Comparison of ENCODE assay signal across 9 cellular contexts in genomic region chr9:134134949-134135342, GRCh38. TPM values are rescaled to one million over a fixed set of nuclear protein-coding genes. Genes with fewer than 3 reads are reported as not detected.
DNase-seq lines count a peak whose midpoint lies in the region; ATAC-seq and TF ChIP-seq lines count a peak whose summit lies in the region.
"Had no signal": no experiment of that assay in that cellular context is flagged by ENCODE, and none has a peak within 500 bp of the region (broad histone marks: within the 10 kb centered on the region; RNA-seq: fewer than 3 reads in every experiment).

No MANE protein-coding gene starts in this region.

- ATAC-seq in activated T-cell treated with anti-CD3 and anti-CD28 coated beads, Interleukin-2, amount 50 U/mL, for 72 hours (replicated peaks in 1 of 2) = no peak

- no peak for TF ChIP-seq CTCF in stomach (IDR thresholded peaks at IDR 0.05)

- H3K9ac ChIP-seq in BLaER1 treated with 17β-estradiol and CSF1 and Interleukin-3, amounts not matched to agents 10 nM and 100 nM = peak overlapping the region; percentile 86 to 98 (median 95)

- H3K4me2 ChIP-seq in BLaER1 treated with 17β-estradiol and CSF1 and Interleukin-3, amounts not matched to agents 10 nM and 100 nM = peak overlapping the region; percentile 87 to 98 (median 96)

- peaks cover 18 to 39% (median 36%) of the 10 kb centered on the region in 11 experiments; a peak in 21 of 22 replicates for H4K20me1 ChIP-seq in BLaER1 treated with 17β-estradiol and CSF1 and Interleukin-3, amounts not matched to agents 10 nM and 100 nM

- DNase-seq in HAP-1 (ENCODE audit: low spot score in 2 of 2) = peak in 1 of 2 experiments; percentile 65
- DNase-seq in activated T-cell treated with anti-CD3 and anti-CD28 coated beads, Interleukin-2, amount 50 U/mL, for 72 hours = no peak
- no peak for DNase-seq in stomach
- no peak for DNase-seq in NCI-H1417 treated with DMSO at 0.1 percent for 48 hours (lab: John Stamatoyannopoulos, UW)
- no peak for DNase-seq in NCI-H1092 (lab: John Stamatoyannopoulos, UW)
- no peak for DNase-seq in MV-4-11 (lab: John Stamatoyannopoulos, UW)

- no peaks in the 10 kb centered on the region for H3K27me3 Mint-ChIP-seq in activated T-cell treated with anti-CD3 and anti-CD28 coated beads, Interleukin-2, amount 50 U/mL, for 72 hours (ENCODE audit: low read depth)

- intact Hi-C loops in stomach (cut with DNase I; ENCODE audit: low total_unique reads) = no loop called here

- no peaks in the 10 kb centered on the region for H3K9me3 Mint-ChIP-seq in activated T-cell treated with anti-CD3 and anti-CD28 coated beads, Interleukin-2, amount 50 U/mL, for 72 hours

- no peak for TF ChIP-seq EP300 in stomach (IDR thresholded peaks at IDR 0.05)

- H3K27ac ChIP-seq in BLaER1 treated with 17β-estradiol and CSF1 and Interleukin-3, amounts not matched to agents 10 nM and 100 nM = peak overlapping the region; percentile 71 to 93 (median 88)
- peak overlapping the region; percentile 92 to 98 (median 95) for H3K27ac ChIP-seq in stomach

- in situ Hi-C loops in HAP-1 (cut with MboI; ENCODE audit: low sequenced_read_pairs) = no loop called here

- peak overlapping the region; percentile 95 for H3K27ac Mint-ChIP-seq in activated T-cell treated with anti-CD3 and anti-CD28 coated beads, Interleukin-2, amount 50 U/mL, for 72 hours

- H3K36me3 Mint-ChIP-seq in activated T-cell treated with anti-CD3 and anti-CD28 coated beads, Interleukin-2, amount 50 U/mL, for 72 hours (ENCODE audit: insufficient read depth in 2 of 2) = peaks cover 1 to 10% of the 10 kb centered on the region in 2 donors

- H3K4me1 Mint-ChIP-seq in activated T-cell treated with anti-CD3 and anti-CD28 coated beads, Interleukin-2, amount 50 U/mL, for 72 hours (ENCODE audit: low read depth) = peaks cover 39% of the 10 kb centered on the region

- H3K4me3 ChIP-seq in BLaER1 treated with 17β-estradiol and CSF1 and Interleukin-3, amounts not matched to agents 10 nM and 100 nM = peak overlapping the region; percentile 92 to 100 (median 98)
- peak overlapping the region; percentile 81 for H3K4me3 ChIP-seq in HAP-1
- H3K4me3 ChIP-seq in iPS-18c (ENCODE audit: insufficient read depth, low read depth, low read length) = peak overlapping the region; percentile 81
- peak overlapping the region; percentile 85 to 99 (median 96) for H3K4me3 ChIP-seq in stomach

- H3K36me3 ChIP-seq in BLaER1 treated with 17β-estradiol and CSF1 and Interleukin-3, amounts not matched to agents 10 nM and 100 nM = peaks cover 6 to 29% (median 21%) of the 10 kb centered on the region in 11 experiments
- H3K36me3 ChIP-seq in HAP-1 (replicated peaks) = peaks cover 6% of the 10 kb centered on the region
- peaks cover 2 to 4% (median 4%) of the 10 kb centered on the region in 4 donors for H3K36me3 ChIP-seq in stomach

- WGBS in stomach, 5 donors = 6 to 19% (median 13%) methylated on average over 6 to 7 of the region's 7 CpGs

- no peaks in the 10 kb centered on the region for H3K27me3 ChIP-seq in BLaER1 treated with 17β-estradiol and CSF1 and Interleukin-3, amounts not matched to agents 10 nM and 100 nM
- H3K27me3 ChIP-seq in HAP-1 (ENCODE audit: low read depth) (no peaks in the 10 kb centered on the region), stomach (no peaks in the 10 kb centered on the region)

- TF ChIP-seq POLR2A in stomach (IDR thresholded peaks at IDR 0.05) = no peak

- peaks cover 32 to 48% (median 47%) of the 10 kb centered on the region in 10 experiments for H3K4me1 ChIP-seq in BLaER1 treated with 17β-estradiol and CSF1 and Interleukin-3, amounts not matched to agents 10 nM and 100 nM
- H3K4me1 ChIP-seq in HAP-1 (peaks cover 17% of the 10 kb centered on the region), stomach (peaks cover 40 to 75% (median 66%) of the 10 kb centered on the region in 4 donors)

- peak overlapping the region; percentile 94 to 98 for H3K4me3 Mint-ChIP-seq in activated T-cell treated with anti-CD3 and anti-CD28 coated beads, Interleukin-2, amount 50 U/mL, for 72 hours

- H3K9me3 ChIP-seq in BLaER1 treated with 17β-estradiol and CSF1 and Interleukin-3, amounts not matched to agents 10 nM and 100 nM (replicated peaks in 1 of 11) = no peaks in the 10 kb centered on the region
- H3K9me3 ChIP-seq in HAP-1 = no peaks in the 10 kb centered on the region
- H3K9me3 ChIP-seq in iPS-18c (ENCODE audit: control insufficient read depth, insufficient read depth, low read length) = peaks cover 3% of the 10 kb centered on the region
- no peaks in the 10 kb centered on the region for H3K9me3 ChIP-seq in stomach

RNA-seq across cellular contexts. Expression of gene WDR5, which starts 0.9 kb away (rescaled TPM):
- 10 to 100 TPM; 31.7 to 40.0 TPM for total RNA-seq in activated T-cell treated with anti-CD3 and anti-CD28 coated beads, Interleukin-2, amount 50 U/mL, for 72 hours
- 10 to 100 TPM in 3 of 5 donors, 1 to 10 TPM in 2; 2.3 to 20.0 (median 13.6) TPM for total RNA-seq in stomach
- 10 to 100 TPM; 12.4 to 22.3 (median 18.4) TPM for polyA plus RNA-seq in stomach

RNA-seq across cellular contexts. Expression of gene RNU6ATAC, which starts 29.4 kb away (rescaled TPM):
- 10 to 100 TPM; 17.2 to 34.1 TPM for total RNA-seq in activated T-cell treated with anti-CD3 and anti-CD28 coated beads, Interleukin-2, amount 50 U/mL, for 72 hours
- total RNA-seq in stomach = not detected
- polyA plus RNA-seq in stomach = not detected
- total RNA-seq: LHCN-M2 had no signal

Comparison
In these comparisons a context has a peak if more than half of its experiments do, and no peak if none do; other contexts are left out.
1. RNA of gene RNU6ATAC, which starts 29.4 kb away (total RNA-seq): 17.2 to 34.1 TPM in activated T-cell treated with anti-CD3 and anti-CD28 coated beads, Interleukin-2, amount 50 U/mL, for 72 hours; not detected in stomach; every median in the first group is over 10 times any median in the second.
2. Peak in every context shown above with its lines, with median percentiles within 50 percentile points of each other: H3K4me3 ChIP-seq.